In genomic region chr17:40418428-40418706, GRCh38 we compare ENCODE assay signal across 8 cellular contexts. TPM values are rescaled to one million over a fixed set of nuclear protein-coding genes. Genes with fewer than 3 reads are reported as not detected.
DNase-seq lines count a peak whose midpoint lies in the region; ATAC-seq and TF ChIP-seq lines count a peak whose summit lies in the region.

No MANE protein-coding gene starts in this region.

- H3K4me1 Mint-ChIP-seq in activated naive CD4-positive, alpha-beta T cell treated with anti-CD3 and anti-CD28 coated beads, Interleukin-2, amount 10 ng/mL, durations not matched to agents 7 days and 5 days = peaks cover 46% of the 10 kb centered on the region
- peaks cover 9% of the 10 kb centered on the region for H3K4me1 Mint-ChIP-seq in central memory CD8-positive, alpha-beta T cell

- ATAC-seq in central memory CD8-positive, alpha-beta T cell (replicated peaks; ENCODE audit: extremely low read depth, poor library complexity, severe bottlenecking) = no peak
- no peak for ATAC-seq in GM21786 (IDR thresholded peaks at IDR 0.05; ENCODE audit: unreplicated experiment)
- ATAC-seq in GM18511 (IDR thresholded peaks at IDR 0.05; ENCODE audit: unreplicated experiment) = no peak

- CTCF ChIA-PET in activated naive CD4-positive, alpha-beta T cell treated with anti-CD3 and anti-CD28 coated beads, Interleukin-2, amount 10 ng/mL, durations not matched to agents 7 days and 5 days (lab: Charles Lee) = interaction anchor here (0.5 to 5.5 kb wide), 14 partner anchors 9 to 281 kb away, joined by 3 to 52 read pairs (median 4); partner anchors contain the start of gene IGFBP4

- peak overlapping the region; percentile 92 for H3K27ac Mint-ChIP-seq in activated naive CD4-positive, alpha-beta T cell treated with anti-CD3 and anti-CD28 coated beads, Interleukin-2, amount 10 ng/mL, durations not matched to agents 7 days and 5 days
- H3K27ac Mint-ChIP-seq in central memory CD8-positive, alpha-beta T cell (ENCODE audit: low read depth) = peak overlapping the region; percentile 41

- H3K4me3 ChIP-seq in mononuclear cell (ENCODE audit: low read length) = peak overlapping the region; percentile 60
- H3K4me3 ChIP-seq in uterus = peak overlapping the region; percentile 39 to 52

- no peaks in the 10 kb centered on the region for H3K36me3 ChIP-seq in uterus

- peak overlapping the region; percentile 73 to 83 for H3K27ac ChIP-seq in uterus

- peak overlapping the region; percentile 90 for H3K4me3 Mint-ChIP-seq in activated naive CD4-positive, alpha-beta T cell treated with anti-CD3 and anti-CD28 coated beads, Interleukin-2, amount 10 ng/mL, durations not matched to agents 7 days and 5 days
- peak overlapping the region; percentile 85 for H3K4me3 Mint-ChIP-seq in central memory CD8-positive, alpha-beta T cell

- H3K36me3 Mint-ChIP-seq in activated naive CD4-positive, alpha-beta T cell treated with anti-CD3 and anti-CD28 coated beads, Interleukin-2, amount 10 ng/mL, durations not matched to agents 7 days and 5 days = peaks cover 17% of the 10 kb centered on the region
- peaks cover 7% of the 10 kb centered on the region for H3K36me3 Mint-ChIP-seq in central memory CD8-positive, alpha-beta T cell (ENCODE audit: insufficient read depth)

- TF ChIP-seq POLR2A in uterus (IDR thresholded peaks at IDR 0.05) = no peak

- no peak for DNase-seq in activated naive CD4-positive, alpha-beta T cell treated with anti-CD3 and anti-CD28 coated beads, Interleukin-2, amount 10 ng/mL, durations not matched to agents 7 days and 5 days
- no peak for DNase-seq in activated naive CD4-positive, alpha-beta T cell treated with anti-CD3 and anti-CD28 coated beads, Interleukin-2, amount 50 U/mL, for 16 hours
- DNase-seq in central memory CD8-positive, alpha-beta T cell (ENCODE audit: low spot score in 2 of 2) = no peak
- DNase-seq in uterus (no peak), GM19238 (ENCODE audit: insufficient read length, low spot score) (no peak)

- intact Hi-C loops in uterus (cut with DNase I; ENCODE audit: low total_unique reads) = no loop called here

- H3K4me1 ChIP-seq in mononuclear cell (ENCODE audit: insufficient read depth, low read length) = peaks cover 49% of the 10 kb centered on the region
- H3K4me1 ChIP-seq in uterus = peaks cover 0 to 4% of the 10 kb centered on the region in 2 donors

- TF ChIP-seq CTCF in uterus (IDR thresholded peaks at IDR 0.05) = no peak

- no peaks in the 10 kb centered on the region for H3K9me3 Mint-ChIP-seq in activated naive CD4-positive, alpha-beta T cell treated with anti-CD3 and anti-CD28 coated beads, Interleukin-2, amount 10 ng/mL, durations not matched to agents 7 days and 5 days
- H3K9me3 Mint-ChIP-seq in central memory CD8-positive, alpha-beta T cell = no peaks in the 10 kb centered on the region

- no peaks in the 10 kb centered on the region for H3K27me3 ChIP-seq in mononuclear cell (ENCODE audit: insufficient read depth, low read length)
- no peaks in the 10 kb centered on the region for H3K27me3 ChIP-seq in uterus

- peaks cover 6% of the 10 kb centered on the region for H3K27me3 Mint-ChIP-seq in activated naive CD4-positive, alpha-beta T cell treated with anti-CD3 and anti-CD28 coated beads, Interleukin-2, amount 10 ng/mL, durations not matched to agents 7 days and 5 days
- H3K27me3 Mint-ChIP-seq in central memory CD8-positive, alpha-beta T cell = no peaks in the 10 kb centered on the region

- H3K9me3 ChIP-seq in mononuclear cell (ENCODE audit: low read depth, low read length) (no peaks in the 10 kb centered on the region), uterus (no peaks in the 10 kb centered on the region)

RNA-seq across cellular contexts. Expression of gene TOP2A, which starts 0.7 kb away (rescaled TPM):
- total RNA-seq in mononuclear cell = 1.7 TPM
- total RNA-seq in uterus = 100 to 1,000 TPM in 1 of 4 donors, 1 to 10 TPM in 1, under 1 TPM in 1, not detected in 1; 0.26 to 145 (median 1.9) TPM

RNA-seq across cellular contexts. Expression of gene IGFBP4, which starts 24.9 kb away (rescaled TPM):
- total RNA-seq in mononuclear cell (0.94 TPM), uterus (1,000 to 10,000 TPM in 1 of 4 donors, 100 to 1,000 TPM in 3; 331 to 1,351 (median 418) TPM)

RNA-seq across cellular contexts. Expression of gene GJD3, which starts 53.8 kb away (rescaled TPM):
- 0.21 TPM for total RNA-seq in mononuclear cell
- total RNA-seq in uterus = 1 to 10 TPM in 1 of 4 donors, under 1 TPM in 1, not detected in 2; 0.83 to 3.8 TPM

Comparison
In these comparisons a context has a peak if more than half of its experiments do, and no peak if none do; other contexts are left out.
1. RNA of gene IGFBP4, which starts 24.9 kb away (total RNA-seq): 331 to 1,351 TPM in uterus; 0.94 TPM in mononuclear cell (single experiment); every median in the first group is over 100 times any median in the second.